8 cellular contexts compared by ENCODE assay signal in genomic region chr2:28869494-28870145, GRCh38. TPM values are rescaled to one million over a fixed set of nuclear protein-coding genes. Genes with fewer than 3 reads are reported as not detected.
DNase-seq lines count a peak whose midpoint lies in the region; ATAC-seq and TF ChIP-seq lines count a peak whose summit lies in the region.

No MANE protein-coding gene starts in this region.

- peak overlapping the region; percentile 92 to 99 (median 98) for H3K4me3 Mint-ChIP-seq in naive B cell

- H3K36me3 ChIP-seq in SJCRH30: peaks cover 5% of the 10 kb centered on the region; the same call in 1 of the 2 replicates
- peaks cover 7% of the 10 kb centered on the region for H3K36me3 ChIP-seq in effector memory CD4-positive, alpha-beta T cell (ENCODE audit: control insufficient read depth, insufficient read depth, low read length)

- TF ChIP-seq CTCF in AG04450 (IDR thresholded peaks at IDR 0.05; ENCODE audit: low read depth, low read length): no peak

- peaks cover 8% of the 10 kb centered on the region; the same call in 1 of the 2 replicates for H3K4me1 ChIP-seq in SJCRH30
- peaks cover 12% of the 10 kb centered on the region for H3K4me1 ChIP-seq in effector memory CD4-positive, alpha-beta T cell (ENCODE audit: control insufficient read depth, insufficient read depth, low read length, poor library complexity, severe bottlenecking)

- peaks cover 24 to 47% (median 33%) of the 10 kb centered on the region in 3 donors for H3K4me1 Mint-ChIP-seq in naive B cell

- DNase-seq in AG04450 (ENCODE audit: low read depth, low spot score) (no peak), SJCRH30 (no peak), naive B cell (no peak), NCI-H2081 (lab: John Stamatoyannopoulos, UW) (no peak)
- DNase-seq in effector memory CD4-positive, alpha-beta T cell: no peak
- no peak for DNase-seq in activated CD8-positive, alpha-beta memory T cell treated with anti-CD3 and anti-CD28 coated beads, Interleukin-2, amount 50 U/mL, for 48 hours

- H3K27ac Mint-ChIP-seq in naive B cell: peak overlapping the region; percentile 94 to 100 (median 99)

- H3K27ac ChIP-seq in AG04450 (ENCODE audit: low read depth, low read length) (peak overlapping the region; percentile 65), SJCRH30 (peak overlapping the region; percentile 47)
- peak overlapping the region; percentile 81 for H3K27ac ChIP-seq in effector memory CD4-positive, alpha-beta T cell (ENCODE audit: insufficient read depth, low read length, poor library complexity, severe bottlenecking)

- H3K4me3 ChIP-seq in AG04450 (ENCODE audit: low read depth, low read length) (peak overlapping the region; percentile 89), SJCRH30 (peak overlapping the region; percentile 79)
- peak overlapping the region; percentile 94 for H3K4me3 ChIP-seq in effector memory CD4-positive, alpha-beta T cell (ENCODE audit: insufficient read depth, low read depth, low read length, poor library complexity, severe bottlenecking)

- POLR2A ChIA-PET in AG04450 (lab: Yijun Ruan, JAX): interaction anchor here (0.7 to 2.2 kb wide), 2 partner anchors 25 to 261 kb away, joined by 3 to 21 read pairs; partner anchors contain the start of gene WDR43

- peaks cover 0 to 3% (median 0%) of the 10 kb centered on the region in 3 donors for H3K27me3 Mint-ChIP-seq in naive B cell

- H3K27me3 ChIP-seq in AG04450 (ENCODE audit: control insufficient read depth, insufficient read depth, low read length): peaks cover under 1% of the 10 kb centered on the region
- no peaks in the 10 kb centered on the region for H3K27me3 ChIP-seq in SJCRH30
- no peaks in the 10 kb centered on the region for H3K27me3 ChIP-seq in effector memory CD4-positive, alpha-beta T cell (replicated peaks; ENCODE audit: control insufficient read depth, insufficient read depth, low read length, poor library complexity, severe bottlenecking)

- H3K9me3 ChIP-seq in AG04450 (ENCODE audit: control insufficient read depth, insufficient read depth, low read length): no peaks in the 10 kb centered on the region
- H3K9me3 ChIP-seq in SJCRH30 (replicated peaks): no peaks in the 10 kb centered on the region
- H3K9me3 ChIP-seq in effector memory CD4-positive, alpha-beta T cell (ENCODE audit: control insufficient read depth, low read length): no peaks in the 10 kb centered on the region

- CTCF ChIA-PET in AG04450 (lab: Charles Lee): interaction anchor here (0.8 to 1.1 kb wide), 3 partner anchors 20 to 303 kb away, joined by 3 to 5 read pairs (median 3); no protein-coding TSS in a partner anchor

- H3K36me3 Mint-ChIP-seq in naive B cell: peaks cover 0 to 7% of the 10 kb centered on the region in 2 donors

- no peaks in the 10 kb centered on the region for H3K9me3 Mint-ChIP-seq in naive B cell

- ATAC-seq in GM18508 (IDR thresholded peaks at IDR 0.05; ENCODE audit: insufficient read depth, unreplicated experiment): peak; percentile 2
- peak; percentile 36 for ATAC-seq in HG03064 (IDR thresholded peaks at IDR 0.05; ENCODE audit: low read depth, unreplicated experiment)
- peak; percentile 7 to 15 for ATAC-seq in naive B cell (ENCODE audit: low read depth in 2 of 2)

RNA-seq across cellular contexts. Expression of gene TRMT61B, which starts 0.5 kb away (rescaled TPM):
- polyA plus RNA-seq in AG04450 (2011; rRNA removed) (10.5 and 16.8 TPM in 2 replicates), naive B cell (ENCODE audit: low read depth in 6 of 6) (10 to 100 TPM; 17.4 to 36.2 (median 21.6) TPM)
- 4.1 and 7.6 TPM in 2 replicates for polyA minus RNA-seq in AG04450 (2011; rRNA and poly(A)+ RNA removed)
- total RNA-seq in SJCRH30 (2014; rRNA removed; shearing (Covaris generic)): 26.8 and 31.8 TPM in 2 replicates

RNA-seq across cellular contexts. Expression of gene WDR43, which starts 24.8 kb away (rescaled TPM):
- 67.2 and 95.5 TPM in 2 replicates for polyA plus RNA-seq in AG04450 (2011; rRNA removed)
- polyA minus RNA-seq in AG04450 (2011; rRNA and poly(A)+ RNA removed): 114 and 198 TPM in 2 replicates
- 129 and 155 TPM in 2 replicates for total RNA-seq in SJCRH30 (2014; rRNA removed; shearing (Covaris generic))
- 10 to 100 TPM; 34.5 to 57.5 (median 48.1) TPM for polyA plus RNA-seq in naive B cell (ENCODE audit: low read depth in 6 of 6)

RNA-seq across cellular contexts. Expression of gene SPDYA, which starts 59.0 kb away (rescaled TPM):
- 0.07 and 0.22 TPM in 2 replicates for polyA plus RNA-seq in AG04450 (2011; rRNA removed)
- polyA minus RNA-seq in AG04450 (2011; rRNA and poly(A)+ RNA removed): 0.32 and 0.61 TPM in 2 replicates
- total RNA-seq in SJCRH30 (2014; rRNA removed; shearing (Covaris generic)): 0.51 and 0.83 TPM in 2 replicates
- polyA plus RNA-seq in naive B cell (ENCODE audit: low read depth in 6 of 6): under 1 TPM in 3 of 6 donors, not detected in 3; 0.29 to 0.41 (median 0.37) TPM
